ENCODE assay signal across 8 cellular contexts in genomic region chr20:56360133-56360898, GRCh38. TPM values are rescaled to one million over a fixed set of nuclear protein-coding genes. Genes with fewer than 3 reads are reported as not detected.
A peak's percentile ranks its signal among the peaks of the same experiment; 100 is the strongest.
DNase-seq lines count a peak whose midpoint lies in the region; ATAC-seq and TF ChIP-seq lines count a peak whose summit lies in the region.

No MANE protein-coding gene starts in this region.

- H3K9me2 ChIP-seq in PC-3 (replicated peaks; ENCODE audit: low read length) (no peaks in the 10 kb centered on the region), neural cell (ENCODE audit: insufficient read depth, low read length) (no peaks in the 10 kb centered on the region)

- TF ChIP-seq CTCF in C4-2B (conservative IDR thresholded peaks at IDR 0.05) (no peak), PC-3 (conservative IDR thresholded peaks at IDR 0.05; ENCODE audit: low read depth, low read length) (no peak), neural cell (IDR thresholded peaks at IDR 0.05; ENCODE audit: poor library complexity, severe bottlenecking) (no peak)

- H3K79me2 ChIP-seq in PC-3 (ENCODE audit: low read length) (peaks cover 16% of the 10 kb centered on the region), neural cell (replicated peaks; ENCODE audit: insufficient read depth, low read length) (no peaks in the 10 kb centered on the region)

- H3K4me3 ChIP-seq in PC-3 (ENCODE audit: low read length) = peak overlapping the region; percentile 95
- H3K4me3 ChIP-seq in endocrine pancreas (ENCODE audit: control insufficient read depth, insufficient read depth, low read length) = no peak overlapping the region
- H3K4me3 ChIP-seq in neural cell (ENCODE audit: low read length) = peak overlapping the region; percentile 82

- peaks cover 4% of the 10 kb centered on the region for H3F3A ChIP-seq in PC-3 (ENCODE audit: low read length, unreplicated experiment)
- H3F3A ChIP-seq in neural cell (ENCODE audit: insufficient read depth, low read length, poor library complexity, severe bottlenecking) = no peaks in the 10 kb centered on the region

- H3K27me3 ChIP-seq in PC-3 (ENCODE audit: low read length) = no peaks in the 10 kb centered on the region
- H3K27me3 ChIP-seq in endocrine pancreas (ENCODE audit: control insufficient read depth, insufficient read depth, low read length) = no peaks in the 10 kb centered on the region
- H3K27me3 ChIP-seq in neural cell (ENCODE audit: insufficient read depth, low read depth, low read length) = no peaks in the 10 kb centered on the region

- H2AFZ ChIP-seq in PC-3 (ENCODE audit: low read length) = peak overlapping the region; percentile 99
- H2AFZ ChIP-seq in neural cell (ENCODE audit: low read depth, low read length) = no peak overlapping the region

- CTCF ChIA-PET in PC-3 (lab: Charles Lee) = interaction anchor here (0.6 kb wide), 1 partner anchor 18 kb away, joined by 3 read pairs; no protein-coding TSS in a partner anchor

- H3K4me2 ChIP-seq in PC-3 (ENCODE audit: low read length) (peak overlapping the region; percentile 100), neural cell (ENCODE audit: low read length) (no peak overlapping the region)

- H3K36me3 ChIP-seq in PC-3 (ENCODE audit: low read depth, low read length) = no peaks in the 10 kb centered on the region
- no peaks in the 10 kb centered on the region for H3K36me3 ChIP-seq in endocrine pancreas (ENCODE audit: control insufficient read depth, insufficient read depth, low read length)
- H3K36me3 ChIP-seq in neural cell (ENCODE audit: insufficient read depth, low read length) = no peaks in the 10 kb centered on the region

- no peak for TF ChIP-seq EP300 in neural cell (conservative IDR thresholded peaks at IDR 0.05; ENCODE audit: poor library complexity, severe bottlenecking)

- H3K27ac ChIP-seq in C4-2B (peak overlapping the region; percentile 77), PC-3 (ENCODE audit: low read length) (0 out of 2 replicates have a peak overlapping the region, but pooled peaks have one; percentile 3), neural cell (ENCODE audit: low read length) (no peak overlapping the region)

- H3K4me1 ChIP-seq in PC-3 (ENCODE audit: insufficient read depth, low read length) (peaks cover 20% of the 10 kb centered on the region), endocrine pancreas (ENCODE audit: control insufficient read depth, insufficient read depth, low read length) (no peaks in the 10 kb centered on the region)

- TSS peak; percentile 27 for BruUV-seq in PC-3 (replicated peaks; lab: Mats Ljungman, UMichigan)

- intact Hi-C loops in PC-3 (cut with micrococcal nuclease) = no loop called here

- peak; percentile 6 for ATAC-seq in PC-3
- no peak for ATAC-seq in HG03342 (IDR thresholded peaks at IDR 0.05; ENCODE audit: unreplicated experiment)

- H4K20me1 ChIP-seq in PC-3 (ENCODE audit: low read length) (no peaks in the 10 kb centered on the region), neural cell (ENCODE audit: insufficient read depth) (no peaks in the 10 kb centered on the region)

- no peak for TF ChIP-seq RAD21 in neural cell (conservative IDR thresholded peaks at IDR 0.05)

- peak; percentile 30 for DNase-seq in PC-3
- no peak for DNase-seq in HCEC 1CT
- no peak for DNase-seq in AML-193 (lab: John Stamatoyannopoulos, UW)
- no peak for DNase-seq in islet precursor cell

- H3K9ac ChIP-seq in PC-3 (ENCODE audit: low read length) (peak overlapping the region; percentile 74), endocrine pancreas (ENCODE audit: control insufficient read depth, insufficient read depth, low read length) (peak overlapping the region; percentile 66), neural cell (ENCODE audit: low read length) (no peak overlapping the region)

- H3K9me3 ChIP-seq in PC-3 (ENCODE audit: low read length) = no peaks in the 10 kb centered on the region
- H3K9me3 ChIP-seq in endocrine pancreas (ENCODE audit: control insufficient read depth, low read length) = no peaks in the 10 kb centered on the region
- no peaks in the 10 kb centered on the region for H3K9me3 ChIP-seq in neural cell (ENCODE audit: low read length)

- POLR2A ChIA-PET in PC-3 (lab: Charles Lee; ENCODE audit: unreplicated experiment) = interaction anchor here (0.6 kb wide), 1 partner anchor 33 kb away, joined by 3 read pairs; no protein-coding TSS in a partner anchor

TF ChIP-seq in neural cell, 6 proteins besides CTCF, POLR2A, EP300 and RAD21:
- TF ChIP-seq MXI1 (conservative IDR thresholded peaks at IDR 0.05; ENCODE audit: poor library complexity, severe bottlenecking) (no peak), REST (IDR thresholded peaks at IDR 0.05; ENCODE audit: borderline replicate concordance) (no peak), SMC3 (conservative IDR thresholded peaks at IDR 0.05; ENCODE audit: poor library complexity) (no peak), TAF1 (IDR thresholded peaks at IDR 0.05; ENCODE audit: low read depth) (no peak), POLR2AphosphoS5 (IDR thresholded peaks at IDR 0.05) (no peak), EZH2 (IDR thresholded peaks at IDR 0.05; ENCODE audit: borderline replicate concordance, insufficient read depth, low read length, poor library complexity, severe bottlenecking) (no peak)

RNA-seq across cellular contexts. Expression of gene FAM210B, which starts 1.5 kb away (rescaled TPM):
- total RNA-seq in PC-3 (2014; rRNA removed) = 27.8 and 37.9 TPM in 2 replicates
- polyA plus RNA-seq in neural cell = 6.6 and 7.3 TPM in 2 replicates
- 6.6 and 8.5 TPM in 2 replicates for polyA minus RNA-seq in neural cell

RNA-seq across cellular contexts. Expression of gene AURKA, which starts 31.7 kb away (rescaled TPM):
- total RNA-seq in PC-3 (2014; rRNA removed) = 137 and 139 TPM in 2 replicates
- polyA plus RNA-seq in neural cell = 2.5 and 4.7 TPM in 2 replicates
- polyA minus RNA-seq in neural cell = 6.6 and 9.0 TPM in 2 replicates

RNA-seq across cellular contexts. Expression of gene CSTF1, which starts 32.1 kb away (rescaled TPM):
- total RNA-seq in PC-3 (2014; rRNA removed) = 48.9 and 60.2 TPM in 2 replicates
- 19.6 and 24.0 TPM in 2 replicates for polyA plus RNA-seq in neural cell
- 42.1 and 47.1 TPM in 2 replicates for polyA minus RNA-seq in neural cell

RNA-seq across cellular contexts. Expression of gene CASS4, which starts 51.7 kb away (rescaled TPM):
- total RNA-seq in PC-3 (2014; rRNA removed) = 0.04 and 0.17 TPM in 2 replicates
- polyA plus RNA-seq in neural cell = 0.56 TPM in 1 of 2 replicates, not detected in the other
- polyA minus RNA-seq in neural cell = 0.23 TPM in 1 of 2 replicates, not detected in the other
